In the genomic region with DNA sequence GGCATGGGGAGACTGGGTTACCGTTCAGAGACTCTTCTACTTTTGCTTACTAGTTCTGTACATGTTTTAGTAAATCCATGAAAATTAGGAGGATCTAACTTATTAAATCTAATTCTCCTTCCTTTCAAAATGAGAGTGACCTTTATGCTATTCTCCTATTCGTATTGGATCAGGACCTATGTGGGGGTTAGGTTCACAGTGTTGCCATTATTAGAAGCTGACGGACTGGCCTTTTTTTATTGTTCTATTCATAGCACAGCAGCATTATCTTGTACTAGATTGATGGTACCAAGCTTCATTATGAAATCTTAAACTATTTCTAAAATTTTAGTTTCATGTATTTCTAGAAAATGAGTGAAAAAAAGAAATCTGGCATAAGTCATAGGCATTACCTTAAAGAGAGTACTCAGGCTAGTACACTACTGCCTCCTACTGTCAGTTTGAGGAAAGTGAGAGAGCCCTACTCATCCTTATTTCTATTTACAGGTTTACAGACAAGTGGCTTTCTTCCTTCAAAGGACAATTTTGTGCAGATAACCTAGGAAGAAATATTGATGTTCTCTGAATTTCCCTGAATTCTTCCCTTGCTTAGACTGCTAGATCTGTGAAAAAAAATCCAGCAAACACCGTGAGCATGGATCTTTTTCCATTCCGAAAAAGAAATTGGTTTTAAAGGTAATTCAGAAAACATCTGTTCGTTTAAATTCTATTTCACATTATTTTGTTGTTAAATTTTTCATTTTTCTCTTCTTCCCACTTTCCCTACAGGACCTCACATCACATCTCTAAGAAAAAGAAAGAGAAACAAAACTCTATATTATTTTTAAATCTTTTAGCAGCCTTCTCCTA, we compare ENCODE assay signal across 8 cellular contexts.
DNase-seq lines count a peak whose midpoint lies in the region; ATAC-seq and TF ChIP-seq lines count a peak whose summit lies in the region.

No MANE protein-coding gene starts in this region.

- no peak overlapping the region for H2BK120ac ChIP-seq in mesenchymal stem cell (ENCODE audit: low read depth, low read length)

- no peak overlapping the region for H2AK5ac ChIP-seq in mesenchymal stem cell (ENCODE audit: low read length, severe bottlenecking)

- no peak overlapping the region for H4K91ac ChIP-seq in mesenchymal stem cell (ENCODE audit: low read length)

- ATAC-seq in GM19328 (IDR thresholded peaks at IDR 0.05; ENCODE audit: unreplicated experiment): peak; percentile 78
- peak; percentile 66 for ATAC-seq in HG03460 (IDR thresholded peaks at IDR 0.05; ENCODE audit: unreplicated experiment)

- no CpG with 5 or more reads among the region's 6 CpGs for WGBS in mesenchymal stem cell

- H3K36me3 ChIP-seq in OCI-LY7 (ENCODE audit: insufficient read depth, low read length) (no peaks in the 10 kb centered on the region), mesenchymal stem cell (ENCODE audit: control insufficient read depth in 1 of 2, insufficient read depth in 2 of 2, low read depth in 1 of 2, low read length in 2 of 2) (no peaks in the 10 kb centered on the region)

- peak; percentile 78 for TF ChIP-seq CTCF in OCI-LY7 (conservative IDR thresholded peaks at IDR 0.05; ENCODE audit: low read length)

- H2AFZ ChIP-seq in OCI-LY7 (ENCODE audit: low read length) (no peak overlapping the region), mesenchymal stem cell (ENCODE audit: low read depth, low read length) (no peak overlapping the region)

- no peak overlapping the region for H3K14ac ChIP-seq in mesenchymal stem cell (ENCODE audit: low read length in 2 of 2)

- H4K20me1 ChIP-seq in OCI-LY7 (ENCODE audit: insufficient read depth, low read length): no peaks in the 10 kb centered on the region

- H3K9me3 ChIP-seq in OCI-LY7 (ENCODE audit: low read length) (no peaks in the 10 kb centered on the region), mesenchymal stem cell (ENCODE audit: control insufficient read depth, low read length) (no peaks in the 10 kb centered on the region)

- DNase-seq in D341Med (ENCODE audit: low spot score) (peak; percentile 34), OCI-LY7 (ENCODE audit: low spot score) (peak; percentile 22), dermis microvascular lymphatic vessel endothelial cell (ENCODE audit: low read depth in 2 of 2) (peak; percentile 78 to 80), mesenchymal stem cell (peak; percentile 69), HuH-7 (ENCODE audit: low spot score) (no peak)
- DNase-seq in activated CD8-positive, alpha-beta memory T cell treated with anti-CD3 and anti-CD28 coated beads, Interleukin-2, amount 50 U/mL, for 48 hours: no peak

- H3K4me2 ChIP-seq in OCI-LY7 (ENCODE audit: low read length) (no peak overlapping the region), mesenchymal stem cell (ENCODE audit: low read length, poor library complexity, severe bottlenecking) (no peak overlapping the region)

- no TSS peak for BruUV-seq in OCI-LY7 (replicated peaks; lab: Mats Ljungman, UMichigan)

- POLR2A ChIA-PET in OCI-LY7 (lab: Charles Lee): interaction anchor here (0.6 to 1.0 kb wide), 3 partner anchors 8 to 134 kb away, joined by 3 read pairs; no protein-coding TSS in a partner anchor

- H3K23ac ChIP-seq in mesenchymal stem cell (ENCODE audit: low read length in 2 of 2): no peak overlapping the region

- no peak overlapping the region for H2BK5ac ChIP-seq in mesenchymal stem cell (ENCODE audit: low read depth, low read length, poor library complexity, severe bottlenecking)

- H3K9ac ChIP-seq in mesenchymal stem cell (ENCODE audit: low read length): no peak overlapping the region

- H3K4me1 ChIP-seq in OCI-LY7 (ENCODE audit: insufficient read depth, low read length, poor library complexity, severe bottlenecking) (no peaks in the 10 kb centered on the region), mesenchymal stem cell (ENCODE audit: control insufficient read depth, insufficient read depth, low read depth, low read length) (no peaks in the 10 kb centered on the region)

- no peak overlapping the region for H4K8ac ChIP-seq in mesenchymal stem cell (ENCODE audit: low read length)

- CTCF ChIA-PET in OCI-LY7 (lab: Charles Lee; ENCODE audit: unreplicated experiment): no interaction called here

- no peak overlapping the region for H3K27ac ChIP-seq in OCI-LY7 (ENCODE audit: low read depth, low read length, poor library complexity, severe bottlenecking)
- no peak overlapping the region for H3K27ac ChIP-seq in mesenchymal stem cell (ENCODE audit: low read length, poor library complexity, severe bottlenecking)

- no peaks in the 10 kb centered on the region for H3K9me2 ChIP-seq in OCI-LY7 (ENCODE audit: insufficient read depth, low read length)

- no peak overlapping the region for H2BK15ac ChIP-seq in mesenchymal stem cell (ENCODE audit: low read depth, poor library complexity, severe bottlenecking)

- no peaks in the 10 kb centered on the region for H3K79me2 ChIP-seq in OCI-LY7 (ENCODE audit: insufficient read depth, low read depth, low read length)

- no peak overlapping the region for H2BK12ac ChIP-seq in mesenchymal stem cell (ENCODE audit: low read length in 2 of 2)

- no peaks in the 10 kb centered on the region for H3K27me3 ChIP-seq in mesenchymal stem cell (ENCODE audit: control insufficient read depth in 1 of 2, insufficient read depth in 1 of 2, low read length in 2 of 2)

- H3K4me3 ChIP-seq in OCI-LY7 (ENCODE audit: low read depth, low read length, poor library complexity, severe bottlenecking): no peak overlapping the region
- no peak overlapping the region for H3K4me3 ChIP-seq in mesenchymal stem cell (ENCODE audit: insufficient read depth in 1 of 2, low read depth in 1 of 2, low read length in 2 of 2)

- H3K79me1 ChIP-seq in mesenchymal stem cell (replicated peaks; ENCODE audit: low read length, poor library complexity, severe bottlenecking): peaks cover 3% of the 10 kb centered on the region

- H3K18ac ChIP-seq in mesenchymal stem cell (ENCODE audit: low read depth in 1 of 2, low read length in 2 of 2): no peak overlapping the region

- intact Hi-C loops in OCI-LY7 (cut with micrococcal nuclease; ENCODE audit: unreplicated experiment): loop anchor here (5.0 kb wide), 1 partner anchor 654 kb away; no protein-coding TSS in a partner anchor

- H3K4ac ChIP-seq in mesenchymal stem cell (ENCODE audit: low read depth in 1 of 2, low read length in 2 of 2): no peak overlapping the region

Comparison
In these comparisons a context has a peak if more than half of its experiments do, and no peak if none do; other contexts are left out.
1. DNase-seq: peak in D341Med (single experiment), OCI-LY7 (single experiment), dermis microvascular lymphatic vessel endothelial cell (2 of 2) and mesenchymal stem cell (single experiment); none in activated CD8-positive, alpha-beta memory T cell treated with anti-CD3 and anti-CD28 coated beads, Interleukin-2, amount 50 U/mL, for 48 hours (single experiment) and HuH-7 (single experiment).